In genomic region chr1:32746130-32746529, GRCh38 we compare ENCODE assay signal across 17 cellular contexts. TPM values are rescaled to one million over a fixed set of nuclear protein-coding genes. Genes with fewer than 3 reads are reported as not detected.
"Had no signal": no experiment of that assay in that cellular context is flagged by ENCODE, and none has a peak within 500 bp of the region (broad histone marks: within the 10 kb centered on the region; RNA-seq: fewer than 3 reads in every experiment).

No MANE protein-coding gene starts in this region.

- H3K4me3 Mint-ChIP-seq: activated naive CD8-positive, alpha-beta T cell treated with anti-CD3 and anti-CD28 coated beads, Interleukin-2, amount 10 ng/mL, durations not matched to agents 7 days and 5 days; dendritic cell treated with granulocyte-macrophage colony-stimulating factor and Interleukin-4, amounts not matched to agents 40 ng/mL and 50 ng/mL, for 4 days; stimulated activated naive CD8-positive, alpha-beta T cell treated with anti-CD3 and anti-CD28 coated beads, Interleukin-15, Interleukin-2, amounts not matched to agents 100 ng/mL and 50 ng/mL, for 24 hours had no signal

- H3K36me3 Mint-ChIP-seq: activated naive CD8-positive, alpha-beta T cell treated with anti-CD3 and anti-CD28 coated beads, Interleukin-2, amount 10 ng/mL, durations not matched to agents 7 days and 5 days had no signal

- H3K4me3 ChIP-seq: lower lobe of right lung, right lobe of liver, thoracic aorta had no signal

- ATAC-seq: activated CD4-positive, CD25-positive, alpha-beta regulatory T cell treated with anti-CD3 and anti-CD28 coated beads, Interleukin-2, amount 50 U/mL, for 24 hours; left cardiac atrium; lower lobe of right lung had no signal

- H3K27me3 ChIP-seq: right lobe of liver had no signal

- DNase-seq: activated CD4-positive, alpha-beta T cell treated with anti-CD3 and anti-CD28 coated beads, Interleukin-2, amount 50 U/mL, for 1 hour; activated CD8-positive, alpha-beta memory T cell treated with anti-CD3 and anti-CD28 coated beads for 24 hours; activated naive CD8-positive, alpha-beta T cell treated with anti-CD3 and anti-CD28 coated beads, Interleukin-2, amount 10 ng/mL, durations not matched to agents 7 days and 5 days; anterior cingulate cortex; effector memory CD4-positive, alpha-beta T cell; head of caudate nucleus; left cardiac atrium; lower lobe of right lung; midbrain; right lobe of liver had no signal

- H3K36me3 ChIP-seq: lower lobe of right lung, right lobe of liver, thoracic aorta had no signal

- H3K27ac ChIP-seq: epithelial cell of prostate, lower lobe of right lung, right lobe of liver, thoracic aorta had no signal

- H3K9me3 ChIP-seq: lower lobe of right lung, right lobe of liver, thoracic aorta had no signal

- H3K27ac Mint-ChIP-seq: activated naive CD8-positive, alpha-beta T cell treated with anti-CD3 and anti-CD28 coated beads, Interleukin-2, amount 10 ng/mL, durations not matched to agents 7 days and 5 days; dendritic cell treated with granulocyte-macrophage colony-stimulating factor and Interleukin-4, amounts not matched to agents 40 ng/mL and 50 ng/mL, for 4 days; stimulated activated naive CD8-positive, alpha-beta T cell treated with anti-CD3 and anti-CD28 coated beads, Interleukin-15, Interleukin-2, amounts not matched to agents 100 ng/mL and 50 ng/mL, for 24 hours had no signal

- H3K4me1 Mint-ChIP-seq: activated naive CD8-positive, alpha-beta T cell treated with anti-CD3 and anti-CD28 coated beads, Interleukin-2, amount 10 ng/mL, durations not matched to agents 7 days and 5 days had no signal

- H3K9me3 Mint-ChIP-seq: activated naive CD8-positive, alpha-beta T cell treated with anti-CD3 and anti-CD28 coated beads, Interleukin-2, amount 10 ng/mL, durations not matched to agents 7 days and 5 days; dendritic cell treated with granulocyte-macrophage colony-stimulating factor and Interleukin-4, amounts not matched to agents 40 ng/mL and 50 ng/mL, for 4 days; stimulated activated naive CD8-positive, alpha-beta T cell treated with anti-CD3 and anti-CD28 coated beads, Interleukin-15, Interleukin-2, amounts not matched to agents 100 ng/mL and 50 ng/mL, for 24 hours had no signal

- FAIRE-seq: frontal cortex had no signal

RNA-seq across cellular contexts. Expression of gene SYNC, which starts 43.6 kb away (rescaled TPM):
- total RNA-seq: activated naive CD8-positive, alpha-beta T cell treated with anti-CD3 and anti-CD28 coated beads, Interleukin-2, amount 10 ng/mL, durations not matched to agents 7 days and 5 days had no signal
- polyA plus RNA-seq: neural cell had no signal
